In genomic region chr5:144315026-144315425, GRCh38 we compare ENCODE assay signal across 28 cellular contexts.
"Had no signal": no experiment of that assay in that cellular context is flagged by ENCODE, and none has a peak within 500 bp of the region (broad histone marks: within the 10 kb centered on the region; RNA-seq: fewer than 3 reads in every experiment).

No MANE protein-coding gene starts in this region.

- DNase-seq: activated CD4-positive, alpha-beta memory T cell treated with anti-CD3 and anti-CD28 coated beads, Interleukin-2, amount 10 ng/mL, durations not matched to agents 7 days and 5 days; activated CD4-positive, alpha-beta T cell treated with anti-CD3 and anti-CD28 coated beads for 1 hour; activated CD4-positive, alpha-beta T cell treated with anti-CD3 and anti-CD28 coated beads for 48 hours; activated CD4-positive, CD25-positive, alpha-beta regulatory T cell; activated CD8-positive, alpha-beta memory T cell treated with anti-CD3 and anti-CD28 coated beads for 24 hours; activated CD8-positive, alpha-beta memory T cell treated with anti-CD3 and anti-CD28 coated beads, Interleukin-2, amount 10 ng/mL, durations not matched to agents 7 days and 5 days; activated CD8-positive, alpha-beta memory T cell treated with anti-CD3 and anti-CD28 coated beads, Interleukin-2, amount 50 U/mL, for 48 hours; activated effector memory CD4-positive, alpha-beta T cell treated with Interleukin-2 at 50 U/mL for 16 hours; activated naive CD4-positive, alpha-beta T cell treated with anti-CD3 and anti-CD28 coated beads, Interleukin-2, amount 10 ng/mL, durations not matched to agents 7 days and 5 days; activated naive CD8-positive, alpha-beta T cell treated with anti-CD3 and anti-CD28 coated beads for 36 hours; activated T-cell treated with anti-CD3 and anti-CD28 coated beads, Interleukin-2, amount 50 U/mL, for 48 hours; amniotic stem cell; aorta; colonic mucosa; MM.1S; MV-4-11; NCI-H1092; NCI-H1694; NCI-H1930; NCI-H2107; NCI-H2171; NCI-H510A; NCI-H526; OCI-M1; SHP77; SJCRH30; T1000; WERI-Rb-1 had no signal

- ATAC-seq: activated CD8-positive, alpha-beta memory T cell treated with anti-CD3 and anti-CD28 coated beads, Interleukin-2, amount 10 ng/mL, durations not matched to agents 7 days and 5 days had no signal
